In the genomic region with DNA sequence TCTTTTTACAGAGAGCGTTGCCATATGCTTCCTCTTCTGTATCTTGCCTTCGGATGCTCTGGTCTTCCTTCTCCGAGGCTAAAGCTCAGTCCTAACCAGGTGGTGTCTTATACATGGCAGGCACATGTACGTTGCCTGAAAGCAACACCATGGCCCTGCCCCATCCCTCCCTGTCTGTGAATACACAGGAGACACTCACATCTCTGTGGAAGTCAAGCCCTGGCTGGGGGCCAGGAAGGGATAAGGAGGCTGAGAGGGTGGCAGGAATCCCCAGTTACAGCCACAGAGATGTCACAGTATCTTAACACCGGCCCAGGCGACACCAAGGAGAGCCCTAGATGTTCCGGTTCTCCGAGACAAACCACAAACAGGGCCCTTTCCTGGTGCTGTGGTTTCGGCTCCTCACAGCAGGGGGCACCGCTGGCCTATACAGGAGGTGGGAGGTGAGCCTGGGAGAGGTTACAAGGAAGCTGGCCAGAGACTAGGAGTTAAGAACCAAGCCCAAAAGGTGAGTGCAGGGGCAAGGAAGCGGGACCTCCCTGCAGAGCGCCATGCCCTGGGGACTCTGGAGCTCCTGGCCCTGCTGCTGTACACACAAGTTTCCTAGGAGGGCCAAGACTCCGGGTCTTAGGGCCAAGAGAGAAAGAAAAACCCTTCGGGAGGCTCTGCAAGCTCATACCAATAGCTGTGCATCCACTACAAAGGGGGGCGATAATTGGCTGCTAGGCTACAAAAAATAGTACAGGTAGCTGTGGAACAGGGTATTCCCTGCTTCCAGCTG, we compare ENCODE assay signal across 7 cellular contexts. TPM values are rescaled to one million over a fixed set of nuclear protein-coding genes. Genes with fewer than 3 reads are reported as not detected.
DNase-seq lines count a peak whose midpoint lies in the region; ATAC-seq and FAIRE-seq lines count a peak whose summit lies in the region.

No MANE protein-coding gene starts in this region.

- DNase-seq in EL (peak; percentile 69), LHCN-M2 (ENCODE audit: low read depth) (peak; percentile 43), T-helper 17 cell (no peak), ecto neural progenitor cell (ENCODE audit: low spot score) (peak; percentile 68), lung microvascular endothelial cell (ENCODE audit: low read depth in 2 of 2) (peak; percentile 54 to 64), urothelium cell line (ENCODE audit: low spot score) (peak; percentile 66), cerebellar nuclear complex (lab: John Stamatoyannopoulos, UW) (no peak)

- H3K36me3 Mint-ChIP-seq in T-helper 17 cell (ENCODE audit: low read depth) = no peaks in the 10 kb centered on the region

- H3K27me3 Mint-ChIP-seq in T-helper 17 cell = peaks cover 7% of the 10 kb centered on the region

- FAIRE-seq in urothelium cell line (lab: Jason Lieb, UNC) = no peak

- no peak overlapping the region for H3K4me3 Mint-ChIP-seq in T-helper 17 cell

- H3K4me1 Mint-ChIP-seq in T-helper 17 cell = peaks cover 6% of the 10 kb centered on the region

- peak overlapping the region; percentile 43 for H3K27ac Mint-ChIP-seq in T-helper 17 cell

- H3K9me3 ChIP-seq in T-helper 17 cell (ENCODE audit: control insufficient read depth, low read length, poor library complexity, severe bottlenecking) = no peaks in the 10 kb centered on the region

- peak; percentile 47 for ATAC-seq in T-helper 17 cell

RNA-seq across cellular contexts. Expression of gene SRL, which starts 41.7 kb away (rescaled TPM):
- total RNA-seq in LHCN-M2 (2014; rRNA removed) (not detected in 2 replicates), T-helper 17 cell (not detected), lung microvascular endothelial cell (under 0.01 and 0.20 TPM in 2 replicates)
- polyA plus RNA-seq in LHCN-M2 (2012) = not detected

Comparison
In these comparisons a context has a peak if more than half of its experiments do, and no peak if none do; other contexts are left out.
1. DNase-seq: peak in EL (single experiment), LHCN-M2 (single experiment), ecto neural progenitor cell (single experiment), lung microvascular endothelial cell (2 of 2) and urothelium cell line (single experiment); none in T-helper 17 cell (0 of 3) and cerebellar nuclear complex (0 of 2).